Comparison of ENCODE assay signal across 1 cellular context in the genomic region with DNA sequence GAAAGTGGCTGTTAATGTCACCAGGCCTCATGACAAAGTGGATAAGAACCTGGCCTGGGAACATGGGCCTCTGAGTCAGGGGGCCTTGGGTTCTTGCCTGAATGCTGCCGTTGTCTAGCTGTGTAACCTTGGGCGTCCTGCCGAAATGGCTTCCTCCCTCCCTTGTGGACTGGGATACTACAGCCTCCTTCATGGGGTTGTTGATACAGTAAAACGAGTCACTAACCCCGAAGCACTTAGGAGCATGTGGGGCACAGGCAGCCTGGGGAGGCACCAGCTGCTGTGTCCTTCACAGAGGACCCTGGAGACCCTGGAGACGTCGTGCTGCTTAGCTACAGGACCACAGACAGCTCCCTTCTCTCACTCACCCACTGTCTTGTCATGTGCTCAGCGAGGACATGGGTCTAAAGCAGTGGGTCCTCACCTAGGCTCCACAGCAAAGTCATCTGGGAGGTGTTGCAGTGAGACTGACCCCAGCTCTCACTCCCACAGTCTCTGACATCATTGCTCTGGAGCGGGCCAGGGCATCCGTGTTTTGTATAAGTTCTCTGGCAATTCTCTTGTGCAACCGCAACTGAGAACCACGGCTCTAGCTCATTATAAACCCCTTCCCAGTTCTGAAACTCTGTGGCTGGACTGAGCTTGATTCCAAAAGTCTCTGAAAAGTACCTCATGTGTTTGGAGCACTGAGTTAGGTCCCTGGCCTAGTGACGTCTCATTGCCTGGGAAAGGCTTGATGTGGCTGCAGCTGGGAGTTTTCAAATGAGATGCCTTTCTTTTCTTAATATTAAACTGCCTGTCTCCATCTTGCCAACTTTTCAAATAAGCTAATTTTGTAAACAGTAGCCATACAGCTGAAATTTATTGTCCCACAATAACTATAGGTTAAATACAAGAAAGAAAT.
TF ChIP-seq lines count a peak whose summit lies in the region.

No MANE protein-coding gene starts in this region.

TF ChIP-seq in IMR-90, 13 proteins besides CTCF, POLR2A, EP300 and RAD21 (continued from another document):
- TF ChIP-seq, protein P1, sequence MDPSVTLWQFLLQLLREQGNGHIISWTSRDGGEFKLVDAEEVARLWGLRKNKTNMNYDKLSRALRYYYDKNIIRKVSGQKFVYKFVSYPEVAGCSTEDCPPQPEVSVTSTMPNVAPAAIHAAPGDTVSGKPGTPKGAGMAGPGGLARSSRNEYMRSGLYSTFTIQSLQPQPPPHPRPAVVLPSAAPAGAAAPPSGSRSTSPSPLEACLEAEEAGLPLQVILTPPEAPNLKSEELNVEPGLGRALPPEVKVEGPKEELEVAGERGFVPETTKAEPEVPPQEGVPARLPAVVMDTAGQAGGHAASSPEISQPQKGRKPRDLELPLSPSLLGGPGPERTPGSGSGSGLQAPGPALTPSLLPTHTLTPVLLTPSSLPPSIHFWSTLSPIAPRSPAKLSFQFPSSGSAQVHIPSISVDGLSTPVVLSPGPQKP (IDR thresholded peaks at IDR 0.05; ENCODE audit: borderline replicate concordance, low read depth, low read length), result no peak
- TF ChIP-seq FOS (IDR thresholded peaks at IDR 0.05; ENCODE audit: low read depth, low read length) (no peak), RCOR1 (IDR thresholded peaks at IDR 0.05; ENCODE audit: insufficient replicate concordance, low read length) (no peak), MAFK (IDR thresholded peaks at IDR 0.05; ENCODE audit: low read depth, low read length) (no peak), CEBPB (IDR thresholded peaks at IDR 0.05; ENCODE audit: low read depth, low read length) (no peak), MXI1 (IDR thresholded peaks at IDR 0.05; ENCODE audit: borderline replicate concordance, low read depth, low read length) (no peak), CHD1 (IDR thresholded peaks at IDR 0.05; ENCODE audit: low read depth, low read length) (no peak)
